In genomic region chr13:48004201-48004600, GRCh38 we compare ENCODE assay signal across 1 cellular context.
TF ChIP-seq lines count a peak whose summit lies in the region.

No MANE protein-coding gene starts in this region.

TF ChIP-seq in H1, 55 proteins besides CTCF, POLR2A, EP300 and RAD21:
- TF ChIP-seq ZNF274 (IDR thresholded peaks at IDR 0.05; ENCODE audit: borderline replicate concordance, extremely low read depth, low read length) (no peak), E2F6 (IDR thresholded peaks at IDR 0.05) (0 out of 2 replicates have a peak, but pooled peaks have one; percentile 11)
TF ChIP-seq in H1: peak in this region for 1.
